1 cellular context compared by ENCODE assay signal in genomic region chr17:42659079-42659931, GRCh38.
TF ChIP-seq lines count a peak whose summit lies in the region.

Gene TUBG2, plus strand, starts transcription at chr17:42659284. Its CDS starts 220 bp downstream, at chr17:42659504.

TF ChIP-seq in SK-N-SH treated with all-trans-retinoic acid at 6 μM for 48 hours, 23 proteins besides CTCF, POLR2A, EP300 and RAD21 (continued from another document):
- TF ChIP-seq BACH2 (CRISPR knock-in tag; IDR thresholded peaks at IDR 0.05; ENCODE audit: borderline replicate concordance) = no peak
- no peak for TF ChIP-seq ZNF70 (CRISPR knock-in tag; IDR thresholded peaks at IDR 0.05)
- no peak for TF ChIP-seq PATZ1 (CRISPR knock-in tag; IDR thresholded peaks at IDR 0.05; ENCODE audit: borderline replicate concordance)
